In genomic region chr10:93071177-93071472, GRCh38 we compare ENCODE assay signal across 1 cellular context.
TF ChIP-seq lines count a peak whose summit lies in the region.

No MANE protein-coding gene starts in this region.

TF ChIP-seq in WTC11, 78 proteins besides CTCF, POLR2A, EP300 and RAD21 (continued from another document):
- TF ChIP-seq ZNF532 (CRISPR knock-in tag; IDR thresholded peaks at IDR 0.05; ENCODE audit: borderline replicate concordance), result no peak
- TF ChIP-seq E2F4 (CRISPR knock-in tag; IDR thresholded peaks at IDR 0.05; ENCODE audit: borderline replicate concordance, low read depth), result no peak
